Comparison of ENCODE assay signal across 8 cellular contexts in the genomic region with DNA sequence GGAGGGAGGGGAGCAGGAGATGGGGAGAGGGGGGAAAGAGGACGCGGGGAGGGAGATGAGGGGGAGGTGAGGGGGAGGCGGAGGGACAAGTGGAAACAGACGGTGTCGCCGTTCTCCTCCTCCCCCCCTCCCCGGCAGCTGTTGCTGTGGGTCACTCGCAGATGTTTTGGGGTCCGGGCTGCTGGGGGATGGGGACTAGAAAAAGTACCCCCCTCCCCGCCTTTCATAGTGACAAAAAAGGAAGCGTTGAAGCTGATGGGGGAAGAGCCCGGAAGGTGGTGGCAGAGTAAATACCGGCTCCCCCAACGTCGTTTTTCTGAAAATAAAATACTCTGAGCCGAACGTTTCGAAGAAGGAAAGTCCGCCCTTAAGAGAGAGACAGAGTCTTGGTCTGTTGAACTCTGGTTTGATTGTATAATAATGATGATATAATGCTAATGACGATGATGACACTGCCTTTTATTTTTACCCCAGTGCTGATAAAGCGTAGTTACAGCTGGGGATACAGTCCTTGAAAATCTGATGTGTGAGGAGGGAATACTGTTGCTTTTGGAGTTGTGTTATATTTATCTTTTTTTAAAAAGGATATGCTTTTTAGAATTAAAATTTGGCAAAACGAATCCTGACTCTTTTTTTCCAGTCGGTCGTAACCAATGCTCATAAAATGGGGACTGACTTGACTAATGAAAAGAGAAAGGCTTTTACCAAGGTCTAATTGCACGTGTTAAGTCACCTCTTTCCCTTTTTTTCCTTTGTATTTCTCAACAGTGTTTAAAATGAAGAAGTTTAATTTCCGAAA. TPM values are rescaled to one million over a fixed set of nuclear protein-coding genes. Genes with fewer than 3 reads are reported as not detected.
A peak's percentile ranks its signal among the peaks of the same experiment; 100 is the strongest.
DNase-seq lines count a peak whose midpoint lies in the region; ATAC-seq and TF ChIP-seq lines count a peak whose summit lies in the region.

No MANE protein-coding gene starts in this region.

- H3K4me3 ChIP-seq in MM.1S (ENCODE audit: low read length) = peak overlapping the region; percentile 59
- peak overlapping the region; percentile 99 for H3K4me3 ChIP-seq in endocrine pancreas (ENCODE audit: control insufficient read depth, insufficient read depth, low read length)
- peak overlapping the region; percentile 41 to 42 for H3K4me3 ChIP-seq in prostate gland

- no peaks in the 10 kb centered on the region for H4K20me1 ChIP-seq in MM.1S (ENCODE audit: insufficient read depth, low read length)

- intact Hi-C loops in prostate gland (cut with DNase I) = loop anchor here (5.0 kb wide), 1 partner anchor 167 kb away; the partner anchor contains the start of genes GTF2E1 and RABL3

- H3K4me2 ChIP-seq in MM.1S (ENCODE audit: low read depth, low read length) = peak overlapping the region; percentile 62

- H3K27me3 ChIP-seq in MM.1S (replicated peaks; ENCODE audit: insufficient read depth, low read length) (no peaks in the 10 kb centered on the region), endocrine pancreas (ENCODE audit: control insufficient read depth, insufficient read depth, low read length) (no peaks in the 10 kb centered on the region), prostate gland (replicated peaks; ENCODE audit: insufficient read depth) (no peaks in the 10 kb centered on the region)

- H3K79me2 ChIP-seq in MM.1S (ENCODE audit: low read length) = no peaks in the 10 kb centered on the region

- H3K4me1 ChIP-seq in MM.1S (ENCODE audit: low read length) = no peaks in the 10 kb centered on the region
- H3K4me1 ChIP-seq in endocrine pancreas (ENCODE audit: control insufficient read depth, insufficient read depth, low read length) = peaks cover 10% of the 10 kb centered on the region
- no peaks in the 10 kb centered on the region for H3K4me1 ChIP-seq in prostate gland (replicated peaks)

- H3K9ac ChIP-seq in MM.1S (ENCODE audit: low read length) (peak overlapping the region; percentile 52; the same call in 1 of the 2 replicates), endocrine pancreas (ENCODE audit: control insufficient read depth, insufficient read depth, low read length) (peak overlapping the region; percentile 77)

- no peak for TF ChIP-seq CTCF in MM.1S (IDR thresholded peaks at IDR 0.05; ENCODE audit: low read length)
- TF ChIP-seq CTCF in prostate gland (IDR thresholded peaks at IDR 0.05) = no peak

- no peaks in the 10 kb centered on the region for H3K36me3 ChIP-seq in MM.1S (replicated peaks; ENCODE audit: insufficient read depth, low read length)
- no peaks in the 10 kb centered on the region for H3K36me3 ChIP-seq in endocrine pancreas (ENCODE audit: control insufficient read depth, insufficient read depth, low read length)
- no peaks in the 10 kb centered on the region for H3K36me3 ChIP-seq in prostate gland

- under 1% methylated on average over 26 of the region's 26 CpGs for WGBS in prostate gland

- peaks cover 5% of the 10 kb centered on the region for H3F3A ChIP-seq in MM.1S (ENCODE audit: insufficient read depth, low read length)

- peak overlapping the region; percentile 61; the same call in 1 of the 2 replicates for H3K27ac ChIP-seq in MM.1S (ENCODE audit: low read length)
- peak overlapping the region; percentile 58 to 63 for H3K27ac ChIP-seq in prostate gland

- H2AFZ ChIP-seq in MM.1S (ENCODE audit: low read length) = peak overlapping the region; percentile 59

- ATAC-seq in GM18511 (IDR thresholded peaks at IDR 0.05; ENCODE audit: unreplicated experiment) (no peak), GM21367 (IDR thresholded peaks at IDR 0.05; ENCODE audit: unreplicated experiment) (no peak), GM21723 (IDR thresholded peaks at IDR 0.05; ENCODE audit: unreplicated experiment) (no peak)

- no peak for TF ChIP-seq POLR2A in prostate gland (IDR thresholded peaks at IDR 0.05)

- DNase-seq in DMS 273 treated with DMSO at 0.1 percent for 48 hours (lab: John Stamatoyannopoulos, UW) = peak; percentile 36
- peak; percentile 13 for DNase-seq in MM.1S
- no peak for DNase-seq in prostate gland (ENCODE audit: low spot score)
- no peak for DNase-seq in SIG-M5 treated with dmso at 0.1 percent for 504 hours (lab: John Stamatoyannopoulos, UW; ENCODE audit: unreplicated experiment)

- no peaks in the 10 kb centered on the region for H3K9me3 ChIP-seq in MM.1S (replicated peaks; ENCODE audit: insufficient read depth, low read length)
- no peaks in the 10 kb centered on the region for H3K9me3 ChIP-seq in endocrine pancreas (ENCODE audit: control insufficient read depth, low read length)
- no peaks in the 10 kb centered on the region for H3K9me3 ChIP-seq in prostate gland

- no peaks in the 10 kb centered on the region for H3K9me2 ChIP-seq in MM.1S (replicated peaks; ENCODE audit: insufficient read depth, low read length)

RNA-seq across cellular contexts. Expression of gene STXBP5L, which starts 1.0 kb away (rescaled TPM):
- total RNA-seq in prostate gland = 1 to 10 TPM; 2.6 to 4.8 TPM

Comparison
In these comparisons a context has a peak if more than half of its experiments do, and no peak if none do; other contexts are left out.
1. DNase-seq: peak in DMS 273 treated with DMSO at 0.1 percent for 48 hours (single experiment) and MM.1S (single experiment); none in prostate gland (single experiment) and SIG-M5 treated with dmso at 0.1 percent for 504 hours (single experiment).
2. H3K4me3 ChIP-seq: peak in every context shown above with its lines; median percentile 99 in endocrine pancreas; 59 in MM.1S; 42 in prostate gland.